ENCODE assay signal across 8 cellular contexts in the genomic region with DNA sequence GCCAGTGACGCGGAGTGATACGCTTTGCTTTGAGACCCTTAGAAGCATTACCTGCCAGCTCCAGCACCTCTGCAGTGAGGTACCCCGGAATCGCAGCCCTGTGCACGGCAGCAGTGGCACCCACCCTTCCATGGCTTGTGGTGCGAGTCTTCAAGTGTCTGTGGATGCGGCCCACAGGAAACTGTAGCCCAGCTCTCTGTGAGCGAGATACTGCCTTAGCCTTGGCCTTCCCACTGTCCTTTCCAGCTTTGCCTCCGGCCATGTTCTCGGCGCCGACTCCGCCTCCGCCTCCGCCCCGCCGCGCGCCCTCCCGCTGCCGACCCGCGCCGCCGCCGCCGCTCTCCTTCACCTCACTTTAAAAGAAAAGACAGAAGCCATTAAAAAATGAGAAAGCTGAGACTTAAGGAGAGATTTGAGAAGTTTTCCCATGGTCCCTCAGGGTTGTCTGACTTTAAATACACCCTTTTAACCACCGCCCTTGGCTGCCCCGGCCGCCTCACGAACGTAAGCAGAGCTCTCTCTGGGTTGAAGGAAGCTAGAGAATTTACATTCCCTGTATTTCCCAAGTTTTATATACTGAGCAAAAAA.
DNase-seq lines count a peak whose midpoint lies in the region; ATAC-seq and TF ChIP-seq lines count a peak whose summit lies in the region.

No MANE protein-coding gene starts in this region.

- no peak for ATAC-seq in HG03175 (IDR thresholded peaks at IDR 0.05; ENCODE audit: unreplicated experiment)

- H3K4me3 ChIP-seq in muscle layer of colon (ENCODE audit: low read depth in 1 of 2, low read length in 2 of 2) (peak overlapping the region; percentile 23 to 53), uterus (peak overlapping the region; percentile 21 to 28)

- peak overlapping the region; percentile 32 for H3K9ac ChIP-seq in muscle layer of colon (ENCODE audit: low read length)

- intact Hi-C loops in uterus (cut with DNase I; ENCODE audit: low total_unique reads): no loop called here

- no peak for TF ChIP-seq CTCF in uterus (IDR thresholded peaks at IDR 0.05)

- H3K27me3 ChIP-seq in muscle layer of colon (ENCODE audit: control insufficient read depth in 1 of 2, insufficient read depth in 2 of 2, low read length in 2 of 2) (no peaks in the 10 kb centered on the region), uterus (no peaks in the 10 kb centered on the region)

- no peak overlapping the region for H3K27ac ChIP-seq in muscle layer of colon (ENCODE audit: low read depth, low read length)
- H3K27ac ChIP-seq in uterus: peak overlapping the region in 1 of 2 donors; percentile 74

- no peaks in the 10 kb centered on the region for H3K36me3 ChIP-seq in muscle layer of colon (ENCODE audit: insufficient read depth, low read length)
- H3K36me3 ChIP-seq in uterus: no peaks in the 10 kb centered on the region

- H3K4me1 ChIP-seq in muscle layer of colon (ENCODE audit: insufficient read depth, low read length) (no peaks in the 10 kb centered on the region), uterus (no peaks in the 10 kb centered on the region)

- no peaks in the 10 kb centered on the region for H3K9me3 ChIP-seq in muscle layer of colon (ENCODE audit: low read length)
- no peaks in the 10 kb centered on the region for H3K9me3 ChIP-seq in uterus

- DNase-seq in NCI-H1436 (lab: John Stamatoyannopoulos, UW) (peak; percentile 40), NCI-H1436 treated with DMSO at 0.1 percent for 48 hours (lab: John Stamatoyannopoulos, UW) (no peak), erythroblast (lab: John Stamatoyannopoulos, UW) (peak; percentile 8 to 22), uterus (peak in 1 of 2 donors; percentile 25), HT-29 (ENCODE audit: low spot score) (no peak)
- DNase-seq in activated CD4-positive, alpha-beta T cell treated with anti-CD3 and anti-CD28 coated beads, Interleukin-2, amount 50 U/mL, for 48 hours: peak; percentile 4 to 7

- TF ChIP-seq POLR2A in erythroblast (IDR thresholded peaks at IDR 0.05; ENCODE audit: low read length): no peak
- TF ChIP-seq POLR2A in uterus (IDR thresholded peaks at IDR 0.05): no peak

Comparison
In these comparisons a context has a peak if more than half of its experiments do, and no peak if none do; other contexts are left out.
1. DNase-seq: peak in NCI-H1436 (single experiment), activated CD4-positive, alpha-beta T cell treated with anti-CD3 and anti-CD28 coated beads, Interleukin-2, amount 50 U/mL, for 48 hours (2 of 2) and erythroblast (2 of 2); none in NCI-H1436 treated with DMSO at 0.1 percent for 48 hours (single experiment) and HT-29 (single experiment).